In genomic region chr3:128805771-128806170, GRCh38 we compare ENCODE assay signal across 11 cellular contexts.
A peak's percentile ranks its signal among the peaks of the same experiment; 100 is the strongest.
DNase-seq lines count a peak whose midpoint lies in the region; ATAC-seq, FAIRE-seq and TF ChIP-seq lines count a peak whose summit lies in the region.
"Had no signal": no experiment of that assay in that cellular context is flagged by ENCODE, and none has a peak within 500 bp of the region (broad histone marks: within the 10 kb centered on the region; RNA-seq: fewer than 3 reads in every experiment).

No MANE protein-coding gene starts in this region.

- intact Hi-C loops in mammary epithelial cell (cut with micrococcal nuclease): no loop called here

- no peaks in the 10 kb centered on the region for H4K20me1 ChIP-seq in mammary epithelial cell (ENCODE audit: insufficient read depth, low read length)

- H3K36me3 ChIP-seq in mammary epithelial cell (ENCODE audit: insufficient read depth, low read length) (peaks cover 32% of the 10 kb centered on the region), neutrophil (peaks cover 22% of the 10 kb centered on the region), WERI-Rb-1 (peaks cover 41% of the 10 kb centered on the region)

- DNase-seq in GM12891 (ENCODE audit: insufficient read length, low spot score) (no peak), NOMO-1 treated with dmso at 0.1 percent for 144 hours (lab: John Stamatoyannopoulos, UW; ENCODE audit: unreplicated experiment) (peak; percentile 63), mammary epithelial cell (peak; percentile 65), WERI-Rb-1 (no peak), HEK293T (ENCODE audit: extremely low spot score) (no peak)
- DNase-seq: adrenal gland, H7, hippocampal formation, right lobe of liver had no signal

- in situ Hi-C loops in mammary epithelial cell (cut with MboI; ENCODE audit: low sequenced_read_pairs in 2 of 2): no loop called here

- peaks cover 82% of the 10 kb centered on the region for H3K79me2 ChIP-seq in mammary epithelial cell (ENCODE audit: insufficient read depth, low read length)

- POLR2A ChIA-PET in HEK293T (lab: Yijun Ruan, JAX): no interaction called here

- dilution Hi-C loops in mammary epithelial cell (cut with HindIII; ENCODE audit: low sequenced_read_pairs): no loop called here

- no TSS peak for BruUV-seq in mammary epithelial cell (replicated peaks; lab: Mats Ljungman, UMichigan)

- no peak for TF ChIP-seq POLR2A in GM12891 (IDR thresholded peaks at IDR 0.05; ENCODE audit: low read depth, low read length)

- ATAC-seq in HG02970 (IDR thresholded peaks at IDR 0.05; ENCODE audit: low FRiP score, unreplicated experiment): no peak

- WGBS in mammary epithelial cell (ENCODE audit: low coverage, missing lambda C conversion rate): 45% methylated on average over 4 of the region's 4 CpGs

- CTCF ChIA-PET in mammary epithelial cell (lab: Charles Lee; ENCODE audit: low non-redundant PET) (no interaction called here), HEK293T (lab: Yijun Ruan, JAX) (interaction anchor here (0.6 kb wide), 1 partner anchor 80 kb away, joined by 3 read pairs; no protein-coding TSS in a partner anchor)

- H3K4me3 ChIP-seq in mammary epithelial cell (replicated peaks in 1 of 3; ENCODE audit: insufficient read depth in 1 of 3, low read depth in 2 of 3, low read length in 3 of 3): no peak overlapping the region
- H3K4me3 ChIP-seq in neutrophil (ENCODE audit: low read depth in 1 of 2, low read length in 1 of 2): peak overlapping the region in 1 of 2 experiments; percentile 50
- no peak overlapping the region for H3K4me3 ChIP-seq in WERI-Rb-1 (ENCODE audit: low read depth, low read length)
- H3K4me3 ChIP-seq: adrenal gland, right lobe of liver had no signal

- FAIRE-seq in GM12891 (lab: Jason Lieb, UNC): no peak

- TF ChIP-seq CTCF in mammary epithelial cell (conservative IDR thresholded peaks at IDR 0.05 in 1 of 2, IDR thresholded peaks at IDR 0.05 in 1 of 2; ENCODE audit: extremely low read depth in 1 of 2, insufficient read depth in 1 of 2, low read depth in 1 of 2, low read length in 2 of 2) (no peak), neutrophil (IDR thresholded peaks at IDR 0.05) (no peak), WERI-Rb-1 (IDR thresholded peaks at IDR 0.05; ENCODE audit: low read depth, low read length) (no peak)

- H3K4me2 ChIP-seq in mammary epithelial cell (ENCODE audit: insufficient read depth, low read depth, low read length): no peak overlapping the region

- no peaks in the 10 kb centered on the region for H3K9me3 ChIP-seq in mammary epithelial cell (replicated peaks; ENCODE audit: insufficient read depth, low read length)
- H3K9me3 ChIP-seq in neutrophil: no peaks in the 10 kb centered on the region
- H3K9me3 ChIP-seq in WERI-Rb-1 (ENCODE audit: severe bottlenecking): no peaks in the 10 kb centered on the region
- H3K9me3 ChIP-seq: adrenal gland, right lobe of liver had no signal

- H3K27ac ChIP-seq in mammary epithelial cell (ENCODE audit: insufficient read depth, low read depth, low read length) (peak overlapping the region; percentile 13), neutrophil (peak overlapping the region; percentile 94), WERI-Rb-1 (no peak overlapping the region)

- H2AFZ ChIP-seq in mammary epithelial cell (ENCODE audit: low read depth, low read length): no peak overlapping the region

- H3K4me1 ChIP-seq in mammary epithelial cell (ENCODE audit: insufficient read depth, low read length): peaks cover 41% of the 10 kb centered on the region
- H3K4me1 ChIP-seq in neutrophil (ENCODE audit: control insufficient read depth in 1 of 2, insufficient read depth in 1 of 2, low read depth in 1 of 2, low read length in 1 of 2): peaks cover 84 to 93% of the 10 kb centered on the region in 2 experiments

- no peak overlapping the region for H3K9ac ChIP-seq in mammary epithelial cell (ENCODE audit: insufficient read depth, low read length)

- H3K27me3 ChIP-seq in mammary epithelial cell (ENCODE audit: insufficient read depth, low read length) (no peaks in the 10 kb centered on the region), neutrophil (no peaks in the 10 kb centered on the region), WERI-Rb-1 (ENCODE audit: insufficient read depth, low read depth, severe bottlenecking) (no peaks in the 10 kb centered on the region)
- H3K27me3 ChIP-seq: adrenal gland, right lobe of liver had no signal

TF ChIP-seq in GM12891, 5 proteins besides CTCF, POLR2A, EP300 and RAD21:
- TF ChIP-seq POU2F2 (IDR thresholded peaks at IDR 0.05; ENCODE audit: low read depth, low read length) (no peak), SPI1 (IDR thresholded peaks at IDR 0.05; ENCODE audit: low read depth, low read length) (peak; percentile 80), POLR2AphosphoS5 (IDR thresholded peaks at IDR 0.05; ENCODE audit: low read depth, low read length) (no peak), TAF1 (IDR thresholded peaks at IDR 0.05; ENCODE audit: low read depth, low read length) (no peak), PAX5 (IDR thresholded peaks at IDR 0.05; ENCODE audit: insufficient read depth, low read length, severe bottlenecking) (no peak)

TF ChIP-seq in HEK293T, 16 proteins besides CTCF, POLR2A, EP300 and RAD21:
- no peak for TF ChIP-seq ARNT (IDR thresholded peaks at IDR 0.05)
- no peak for TF ChIP-seq FOXA1 (IDR thresholded peaks at IDR 0.05)
- TF ChIP-seq SP1 (IDR thresholded peaks at IDR 0.05): no peak
- TF ChIP-seq LEF1 (IDR thresholded peaks at IDR 0.05; ENCODE audit: borderline replicate concordance): no peak
- no peak for TF ChIP-seq FOXK2 (IDR thresholded peaks at IDR 0.05)

Comparison
In these comparisons a context has a peak if more than half of its experiments do, and no peak if none do; other contexts are left out.
1. DNase-seq: peak in NOMO-1 treated with dmso at 0.1 percent for 144 hours (single experiment) and mammary epithelial cell (single experiment); none in GM12891 (single experiment), WERI-Rb-1 (single experiment) and HEK293T (single experiment).